1 cellular context compared by ENCODE assay signal in genomic region chr6:137084865-137085617, GRCh38.
TF ChIP-seq lines count a peak whose summit lies in the region.

No MANE protein-coding gene starts in this region.

TF ChIP-seq in GM12878, 131 proteins besides CTCF, POLR2A, EP300 and RAD21 (continued from another document):
- TF ChIP-seq GATAD2B (conservative IDR thresholded peaks at IDR 0.05; ENCODE audit: low read depth) (no peak), RBBP5 (conservative IDR thresholded peaks at IDR 0.05) (no peak), CBX5 (IDR thresholded peaks at IDR 0.05; ENCODE audit: low read depth) (no peak), IKZF1 (conservative IDR thresholded peaks at IDR 0.05) (peak; percentile 51), IRF3 (IDR thresholded peaks at IDR 0.05) (no peak), PKNOX1 (IDR thresholded peaks at IDR 0.05) (no peak), SUPT20H (IDR thresholded peaks at IDR 0.05; ENCODE audit: borderline replicate concordance, control insufficient read depth, low read depth, low read length) (no peak), RCOR1 (conservative IDR thresholded peaks at IDR 0.05; ENCODE audit: low read depth, low read length) (no peak), RUNX3 (IDR thresholded peaks at IDR 0.05; ENCODE audit: low read length) (no peak; the same call in 1 of the 2 replicates), CREM (IDR thresholded peaks at IDR 0.05; ENCODE audit: low read depth) (peak; percentile 37; the same call in 1 of the 2 replicates), IKZF2 (IDR thresholded peaks at IDR 0.05) (peak; percentile 49 to 54; a peak in 2 of 4 replicates), DPF2 (IDR thresholded peaks at IDR 0.05) (peak; percentile 17; the same call in 1 of the 2 replicates), RELA (IDR thresholded peaks at IDR 0.05; ENCODE audit: borderline replicate concordance, partially characterized antibody) (no peak), ESRRA (IDR thresholded peaks at IDR 0.05; ENCODE audit: low read length) (no peak), RFX5 (IDR thresholded peaks at IDR 0.05; ENCODE audit: low read depth, low read length) (no peak), NFYA (IDR thresholded peaks at IDR 0.05; ENCODE audit: borderline replicate concordance, low read depth, low read length) (no peak), BRCA1 (IDR thresholded peaks at IDR 0.05; ENCODE audit: low read depth, low read length) (no peak), MYC (IDR thresholded peaks at IDR 0.05; ENCODE audit: insufficient read depth, insufficient read length, insufficient replicate concordance, low read length, severe bottlenecking) (no peak), TAF1 (IDR thresholded peaks at IDR 0.05; ENCODE audit: borderline replicate concordance, low read depth, low read length) (no peak), MTA3 (IDR thresholded peaks at IDR 0.05; ENCODE audit: borderline replicate concordance, low read length) (no peak)
- TF ChIP-seq, protein P1, sequence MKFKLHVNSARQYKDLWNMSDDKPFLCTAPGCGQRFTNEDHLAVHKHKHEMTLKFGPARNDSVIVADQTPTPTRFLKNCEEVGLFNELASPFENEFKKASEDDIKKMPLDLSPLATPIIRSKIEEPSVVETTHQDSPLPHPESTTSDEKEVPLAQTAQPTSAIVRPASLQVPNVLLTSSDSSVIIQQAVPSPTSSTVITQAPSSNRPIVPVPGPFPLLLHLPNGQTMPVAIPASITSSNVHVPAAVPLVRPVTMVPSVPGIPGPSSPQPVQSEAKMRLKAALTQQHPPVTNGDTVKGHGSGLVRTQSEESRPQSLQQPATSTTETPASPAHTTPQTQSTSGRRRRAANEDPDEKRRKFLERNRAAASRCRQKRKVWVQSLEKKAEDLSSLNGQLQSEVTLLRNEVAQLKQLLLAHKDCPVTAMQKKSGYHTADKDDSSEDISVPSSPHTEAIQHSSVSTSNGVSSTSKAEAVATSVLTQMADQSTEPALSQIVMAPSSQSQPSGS (IDR thresholded peaks at IDR 0.05; ENCODE audit: low read length), result peak; percentile 71
- TF ChIP-seq, protein P2, sequence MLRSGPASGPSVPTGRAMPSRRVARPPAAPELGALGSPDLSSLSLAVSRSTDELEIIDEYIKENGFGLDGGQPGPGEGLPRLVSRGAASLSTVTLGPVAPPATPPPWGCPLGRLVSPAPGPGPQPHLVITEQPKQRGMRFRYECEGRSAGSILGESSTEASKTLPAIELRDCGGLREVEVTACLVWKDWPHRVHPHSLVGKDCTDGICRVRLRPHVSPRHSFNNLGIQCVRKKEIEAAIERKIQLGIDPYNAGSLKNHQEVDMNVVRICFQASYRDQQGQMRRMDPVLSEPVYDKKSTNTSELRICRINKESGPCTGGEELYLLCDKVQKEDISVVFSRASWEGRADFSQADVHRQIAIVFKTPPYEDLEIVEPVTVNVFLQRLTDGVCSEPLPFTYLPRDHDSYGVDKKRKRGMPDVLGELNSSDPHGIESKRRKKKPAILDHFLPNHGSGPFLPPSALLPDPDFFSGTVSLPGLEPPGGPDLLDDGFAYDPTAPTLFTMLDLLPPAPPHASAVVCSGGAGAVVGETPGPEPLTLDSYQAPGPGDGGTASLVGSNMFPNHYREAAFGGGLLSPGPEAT (IDR thresholded peaks at IDR 0.05; ENCODE audit: low read depth), result peak; percentile 61; the same call in 1 of the 2 replicates
